15 cellular contexts compared by ENCODE assay signal in genomic region chr1:214664656-214665433, GRCh38.
DNase-seq lines count a peak whose midpoint lies in the region; ATAC-seq and TF ChIP-seq lines count a peak whose summit lies in the region.
"Had no signal": no experiment of that assay in that cellular context is flagged by ENCODE, and none has a peak within 500 bp of the region (broad histone marks: within the 10 kb centered on the region; RNA-seq: fewer than 3 reads in every experiment).

No MANE protein-coding gene starts in this region.

- TF ChIP-seq CTCF in AG10803 (conservative IDR thresholded peaks at IDR 0.05; ENCODE audit: low read length) (no peak), WTC11 (IDR thresholded peaks at IDR 0.05) (no peak), astrocyte of the spinal cord (IDR thresholded peaks at IDR 0.05; ENCODE audit: low read depth, low read length) (no peak), nephron progenitor cell (IDR thresholded peaks at IDR 0.05) (no peak)

- H3K4me3 Mint-ChIP-seq in WTC11 (no peak overlapping the region), nephron progenitor cell (no peak overlapping the region)
- H3K4me3 Mint-ChIP-seq in activated T-cell treated with anti-CD3 and anti-CD28 coated beads, Interleukin-2, amount 50 U/mL, for 72 hours: no peak overlapping the region
- H3K4me3 Mint-ChIP-seq: CD14-positive monocyte; CD8-positive, alpha-beta memory T cell had no signal

- H3K9me3 Mint-ChIP-seq in WTC11 (no peaks in the 10 kb centered on the region), nephron progenitor cell (no peaks in the 10 kb centered on the region)
- no peaks in the 10 kb centered on the region for H3K9me3 Mint-ChIP-seq in activated T-cell treated with anti-CD3 and anti-CD28 coated beads, Interleukin-2, amount 50 U/mL, for 72 hours
- H3K9me3 Mint-ChIP-seq: CD14-positive monocyte; CD8-positive, alpha-beta memory T cell had no signal

- in situ Hi-C loops in astrocyte of the spinal cord (cut with HindIII; ENCODE audit: low sequenced_read_pairs): no loop called here

- H3K27me3 Mint-ChIP-seq in WTC11 (ENCODE audit: low read depth) (no peaks in the 10 kb centered on the region), nephron progenitor cell (ENCODE audit: low read depth, poor library complexity) (no peaks in the 10 kb centered on the region)
- H3K27me3 Mint-ChIP-seq in activated T-cell treated with anti-CD3 and anti-CD28 coated beads, Interleukin-2, amount 50 U/mL, for 72 hours (ENCODE audit: low read depth): no peaks in the 10 kb centered on the region

- H3K4me3 ChIP-seq in AG10803 (ENCODE audit: low read length) (no peak overlapping the region), astrocyte of the spinal cord (ENCODE audit: low read depth, low read length) (no peak overlapping the region)
- H3K4me3 ChIP-seq: HAP-1 had no signal

- POLR2A ChIA-PET in WTC11 (lab: Charles Lee): no interaction called here

- CTCF ChIA-PET in WTC11 (lab: Charles Lee): interaction anchor here (1.1 kb wide), 1 partner anchor 861 kb away, joined by 3 read pairs; no protein-coding TSS in a partner anchor

- peaks cover 82% of the 10 kb centered on the region for H3K36me3 Mint-ChIP-seq in WTC11
- H3K36me3 Mint-ChIP-seq in nephron progenitor cell (ENCODE audit: low read depth): peaks cover 83% of the 10 kb centered on the region
- peaks cover 7 to 35% of the 10 kb centered on the region in 2 donors for H3K36me3 Mint-ChIP-seq in activated T-cell treated with anti-CD3 and anti-CD28 coated beads, Interleukin-2, amount 50 U/mL, for 72 hours (ENCODE audit: insufficient read depth in 2 of 2)

- H3K4me1 Mint-ChIP-seq in WTC11 (no peaks in the 10 kb centered on the region), nephron progenitor cell (peaks cover 6% of the 10 kb centered on the region)
- H3K4me1 Mint-ChIP-seq in activated T-cell treated with anti-CD3 and anti-CD28 coated beads, Interleukin-2, amount 50 U/mL, for 72 hours (ENCODE audit: low read depth): no peaks in the 10 kb centered on the region
- H3K4me1 Mint-ChIP-seq: CD14-positive monocyte; CD8-positive, alpha-beta memory T cell had no signal

- H3K27ac Mint-ChIP-seq in WTC11: 0 out of 2 replicates have a peak overlapping the region, but pooled peaks have one; percentile 45
- peak overlapping the region; percentile 41 for H3K27ac Mint-ChIP-seq in nephron progenitor cell
- H3K27ac Mint-ChIP-seq in activated T-cell treated with anti-CD3 and anti-CD28 coated beads, Interleukin-2, amount 50 U/mL, for 72 hours: no peak overlapping the region

- ATAC-seq in WTC11 (no peak), HG03460 (IDR thresholded peaks at IDR 0.05; ENCODE audit: unreplicated experiment) (no peak)
- no peak for ATAC-seq in activated T-cell treated with anti-CD3 and anti-CD28 coated beads, Interleukin-2, amount 50 U/mL, for 72 hours (replicated peaks in 1 of 2)

- DNase-seq in AG10803 (ENCODE audit: low read depth) (peak; percentile 44), WTC11 (ENCODE audit: low spot score) (no peak), astrocyte of the spinal cord (ENCODE audit: low read depth, low spot score) (peak; percentile 37), nephron progenitor cell (no peak), NCI-H2081 (lab: John Stamatoyannopoulos, UW) (no peak), DMS114 treated with DMSO at 0.1 percent for 48 hours (lab: John Stamatoyannopoulos, UW; ENCODE audit: unreplicated experiment) (no peak)
- DNase-seq in activated T-cell treated with anti-CD3 and anti-CD28 coated beads, Interleukin-2, amount 50 U/mL, for 72 hours: no peak
- DNase-seq: ACHN; Caco-2; CD8-positive, alpha-beta memory T cell; GDM1; KBM-7 had no signal

TF ChIP-seq in WTC11, 78 proteins besides CTCF, POLR2A, EP300 and RAD21:
- no peak for TF ChIP-seq GTF2I (CRISPR knock-in tag; conservative IDR thresholded peaks at IDR 0.05)
- TF ChIP-seq FOXJ3 (CRISPR knock-in tag; IDR thresholded peaks at IDR 0.05; ENCODE audit: borderline replicate concordance): no peak
- no peak for TF ChIP-seq USF2 (CRISPR knock-in tag; IDR thresholded peaks at IDR 0.05)
- no peak for TF ChIP-seq PRRX2 (CRISPR knock-in tag; IDR thresholded peaks at IDR 0.05)
- no peak for TF ChIP-seq OVOL2 (CRISPR knock-in tag; IDR thresholded peaks at IDR 0.05; ENCODE audit: borderline replicate concordance)
- no peak for TF ChIP-seq ETV6 (CRISPR knock-in tag; IDR thresholded peaks at IDR 0.05)
- no peak for TF ChIP-seq SMAD4 (CRISPR knock-in tag; IDR thresholded peaks at IDR 0.05)
- TF ChIP-seq, protein P1, sequence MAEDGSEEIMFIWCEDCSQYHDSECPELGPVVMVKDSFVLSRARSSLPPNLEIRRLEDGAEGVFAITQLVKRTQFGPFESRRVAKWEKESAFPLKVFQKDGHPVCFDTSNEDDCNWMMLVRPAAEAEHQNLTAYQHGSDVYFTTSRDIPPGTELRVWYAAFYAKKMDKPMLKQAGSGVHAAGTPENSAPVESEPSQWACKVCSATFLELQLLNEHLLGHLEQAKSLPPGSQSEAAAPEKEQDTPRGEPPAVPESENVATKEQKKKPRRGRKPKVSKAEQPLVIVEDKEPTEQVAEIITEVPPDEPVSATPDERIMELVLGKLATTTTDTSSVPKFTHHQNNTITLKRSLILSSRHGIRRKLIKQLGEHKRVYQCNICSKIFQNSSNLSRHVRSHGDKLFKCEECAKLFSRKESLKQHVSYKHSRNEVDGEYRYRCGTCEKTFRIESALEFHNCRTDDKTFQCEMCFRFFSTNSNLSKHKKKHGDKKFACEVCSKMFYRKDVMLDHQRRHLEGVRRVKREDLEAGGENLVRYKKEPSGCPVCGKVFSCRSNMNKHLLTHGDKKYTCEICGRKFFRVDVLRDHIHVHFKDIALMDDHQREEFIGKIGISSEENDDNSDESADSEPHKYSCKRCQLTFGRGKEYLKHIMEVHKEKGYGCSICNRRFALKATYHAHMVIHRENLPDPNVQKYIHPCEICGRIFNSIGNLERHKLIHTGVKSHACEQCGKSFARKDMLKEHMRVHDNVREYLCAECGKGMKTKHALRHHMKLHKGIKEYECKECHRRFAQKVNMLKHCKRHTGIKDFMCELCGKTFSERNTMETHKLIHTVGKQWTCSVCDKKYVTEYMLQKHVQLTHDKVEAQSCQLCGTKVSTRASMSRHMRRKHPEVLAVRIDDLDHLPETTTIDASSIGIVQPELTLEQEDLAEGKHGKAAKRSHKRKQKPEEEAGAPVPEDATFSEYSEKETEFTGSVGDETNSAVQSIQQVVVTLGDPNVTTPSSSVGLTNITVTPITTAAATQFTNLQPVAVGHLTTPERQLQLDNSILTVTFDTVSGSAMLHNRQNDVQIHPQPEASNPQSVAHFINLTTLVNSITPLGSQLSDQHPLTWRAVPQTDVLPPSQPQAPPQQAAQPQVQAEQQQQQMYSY (CRISPR knock-in tag; IDR thresholded peaks at IDR 0.05): no peak
- no peak for TF ChIP-seq PREB (CRISPR knock-in tag; IDR thresholded peaks at IDR 0.05; ENCODE audit: borderline replicate concordance)

Comparison
In these comparisons a context has a peak if more than half of its experiments do, and no peak if none do; other contexts are left out.
1. DNase-seq: peak in AG10803 (single experiment) and astrocyte of the spinal cord (single experiment); none in WTC11 (single experiment), nephron progenitor cell (single experiment), activated T-cell treated with anti-CD3 and anti-CD28 coated beads, Interleukin-2, amount 50 U/mL, for 72 hours (0 of 2), NCI-H2081 (0 of 2) and DMS114 treated with DMSO at 0.1 percent for 48 hours (single experiment).